Comparison of ENCODE assay signal across 18 cellular contexts in genomic region chr16:64211306-64211705, GRCh38.
"Had no signal": no experiment of that assay in that cellular context is flagged by ENCODE, and none has a peak within 500 bp of the region (broad histone marks: within the 10 kb centered on the region; RNA-seq: fewer than 3 reads in every experiment).

No MANE protein-coding gene starts in this region.

- H3K4me3 ChIP-seq: body of pancreas, mucosa of descending colon, sigmoid colon, upper lobe of right lung had no signal

- H3K4me1 Mint-ChIP-seq: activated B cell treated with CpG ODN at 0.5 μM for 24 hours; activated CD4-positive, alpha-beta T cell treated with anti-CD3 and anti-CD28 coated beads, Interleukin-2, amount 10 ng/mL, durations not matched to agents 24 days and 14 days; activated T-helper 17 cell treated with anti-CD3 and anti-CD28 coated beads, Interleukin-2, amount 50 U/mL, for 72 hours; immature natural killer cell; naive thymus-derived CD8-positive, alpha-beta T cell had no signal

- H3K9me3 ChIP-seq: body of pancreas, mucosa of descending colon, sigmoid colon, upper lobe of right lung had no signal

- H3K36me3 Mint-ChIP-seq: immature natural killer cell had no signal

- H3K27ac Mint-ChIP-seq: activated B cell treated with CpG ODN at 0.5 μM for 24 hours; activated CD4-positive, alpha-beta T cell treated with anti-CD3 and anti-CD28 coated beads, Interleukin-2, amount 10 ng/mL, durations not matched to agents 24 days and 14 days; activated naive CD4-positive, alpha-beta T cell treated with anti-CD3 and anti-CD28 coated beads for 36 hours; activated T-helper 17 cell treated with anti-CD3 and anti-CD28 coated beads, Interleukin-2, amount 50 U/mL, for 72 hours; immature natural killer cell; naive thymus-derived CD8-positive, alpha-beta T cell had no signal

- H3K27me3 Mint-ChIP-seq: activated B cell treated with CpG ODN at 0.5 μM for 24 hours; activated CD4-positive, alpha-beta T cell treated with anti-CD3 and anti-CD28 coated beads, Interleukin-2, amount 10 ng/mL, durations not matched to agents 24 days and 14 days; activated T-helper 17 cell treated with anti-CD3 and anti-CD28 coated beads, Interleukin-2, amount 50 U/mL, for 72 hours; naive thymus-derived CD8-positive, alpha-beta T cell had no signal

- H3K4me3 Mint-ChIP-seq: activated B cell treated with CpG ODN at 0.5 μM for 24 hours; activated CD4-positive, alpha-beta T cell treated with anti-CD3 and anti-CD28 coated beads, Interleukin-2, amount 10 ng/mL, durations not matched to agents 24 days and 14 days; activated naive CD4-positive, alpha-beta T cell treated with anti-CD3 and anti-CD28 coated beads for 36 hours; activated T-helper 17 cell treated with anti-CD3 and anti-CD28 coated beads, Interleukin-2, amount 50 U/mL, for 72 hours; immature natural killer cell; naive thymus-derived CD8-positive, alpha-beta T cell had no signal

- H3K36me3 ChIP-seq: sigmoid colon, upper lobe of right lung had no signal

- H3K27ac ChIP-seq: body of pancreas, foreskin keratinocyte, sigmoid colon, upper lobe of right lung had no signal

- H3K4me1 ChIP-seq: body of pancreas, foreskin keratinocyte, upper lobe of right lung had no signal

- ATAC-seq: activated T-helper 17 cell treated with anti-CD3 and anti-CD28 coated beads, Interleukin-2, amount 50 U/mL, for 72 hours; body of pancreas; foreskin keratinocyte; mucosa of descending colon; naive thymus-derived CD8-positive, alpha-beta T cell; upper lobe of right lung had no signal

- H3K27me3 ChIP-seq: body of pancreas, foreskin keratinocyte, sigmoid colon, upper lobe of right lung had no signal

- DNase-seq: activated B cell treated with CpG ODN at 0.5 μM for 24 hours; activated CD4-positive, alpha-beta T cell treated with anti-CD3 and anti-CD28 coated beads, Interleukin-2, amount 10 ng/mL, durations not matched to agents 24 days and 14 days; activated naive CD4-positive, alpha-beta T cell treated with anti-CD3 and anti-CD28 coated beads for 36 hours; body of pancreas; cerebellar nuclear complex; dermis blood vessel endothelial cell; foreskin keratinocyte; immature natural killer cell; left cardiac atrium; mucosa of descending colon; naive thymus-derived CD8-positive, alpha-beta T cell; sigmoid colon; stimulated activated CD4-positive, alpha-beta T cell treated with anti-CD3 and anti-CD28 coated beads, Interleukin-12 subunit alpha, Interleukin-12 subunit beta, amount 100 ng/mL, for 4 hours; stimulated activated naive CD4-positive, alpha-beta T cell treated with Interleukin-2 at 50 U/mL for 16 hours; T-helper 2 cell; upper lobe of right lung had no signal

- FAIRE-seq: TTC549 had no signal
